Comparison of ENCODE assay signal across 23 cellular contexts in the genomic region with DNA sequence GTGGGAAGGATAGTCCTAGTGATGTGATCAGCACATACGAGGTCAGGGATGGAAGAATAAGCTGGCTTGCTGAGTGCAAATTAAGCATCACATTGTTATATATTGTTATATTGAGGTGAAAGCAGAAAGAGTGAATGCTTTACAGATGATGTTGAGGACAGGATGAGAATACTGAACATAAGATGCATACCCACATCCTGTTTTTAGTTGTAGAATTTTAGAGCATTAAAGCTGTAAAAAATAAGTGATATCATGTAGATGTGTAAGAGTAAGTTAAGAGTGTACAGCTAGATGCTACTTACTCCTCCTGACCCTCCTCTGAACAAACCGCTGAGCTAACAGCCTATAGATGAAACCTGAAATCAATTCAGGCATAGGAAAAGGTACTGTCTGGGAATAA.
"Had no signal": no experiment of that assay in that cellular context is flagged by ENCODE, and none has a peak within 500 bp of the region (broad histone marks: within the 10 kb centered on the region; RNA-seq: fewer than 3 reads in every experiment).

No MANE protein-coding gene starts in this region.

- H3K27ac Mint-ChIP-seq: IgD-negative memory B cell had no signal

- H3K4me1 ChIP-seq: SJSA1 had no signal

- H3K27me3 Mint-ChIP-seq: IgD-negative memory B cell had no signal

- DNase-seq: Kasumi-1, MM.1S, NCI-H1092 treated with DMSO at 0.1 percent for 48 hours, NCI-H1436, NCI-H187, NCI-H2029, NCI-H2081 treated with DMSO at 0.1 percent for 48 hours, NCI-H2171, NCI-H226, NCI-H446, NCI-H510A, NCI-H524 treated with DMSO at 0.1 percent for 48 hours, NCI-H69, NCI-H774, Right ventricle myocardium superior, RPMI8226, SIG-M5 had no signal

- H3K36me3 ChIP-seq: SJSA1 had no signal

- H3K36me3 Mint-ChIP-seq: IgD-negative memory B cell had no signal

- H3K9me3 ChIP-seq: SJSA1 had no signal

- H3K4me1 Mint-ChIP-seq: IgD-negative memory B cell had no signal

- H3K27ac ChIP-seq: HL-60, KMS-11, SJSA1, SK-N-MC had no signal

- H3K27me3 ChIP-seq: SJSA1 had no signal

- H3K4me3 Mint-ChIP-seq: IgD-negative memory B cell had no signal

- H3K4me3 ChIP-seq: K562, SJSA1, SK-N-MC had no signal

- ATAC-seq: K562 had no signal
